ENCODE assay signal across 11 cellular contexts in genomic region chr2:17540813-17541513, GRCh38. TPM values are rescaled to one million over a fixed set of nuclear protein-coding genes. Genes with fewer than 3 reads are reported as not detected.
DNase-seq lines count a peak whose midpoint lies in the region; ATAC-seq and TF ChIP-seq lines count a peak whose summit lies in the region.
"Had no signal": no experiment of that assay in that cellular context is flagged by ENCODE, and none has a peak within 500 bp of the region (broad histone marks: within the 10 kb centered on the region; RNA-seq: fewer than 3 reads in every experiment).

No MANE protein-coding gene starts in this region.

- peaks cover 0 to 33% (median 25%) of the 10 kb centered on the region in 4 donors for H3K4me1 ChIP-seq in sigmoid colon

- TF ChIP-seq CTCF in WERI-Rb-1 (IDR thresholded peaks at IDR 0.05; ENCODE audit: low read depth, low read length) (no peak), glutamatergic neuron (IDR thresholded peaks at IDR 0.05; ENCODE audit: partially characterized antibody, unreplicated experiment) (no peak), sigmoid colon (IDR thresholded peaks at IDR 0.05) (no peak)

- H3K9me3 ChIP-seq in WERI-Rb-1 (ENCODE audit: severe bottlenecking) (no peaks in the 10 kb centered on the region), sigmoid colon (no peaks in the 10 kb centered on the region)

- TF ChIP-seq POLR2A in sigmoid colon (IDR thresholded peaks at IDR 0.05): no peak

- peaks cover 14% of the 10 kb centered on the region for H3K4me1 Mint-ChIP-seq in glutamatergic neuron (ENCODE audit: low read depth, unreplicated experiment)

- peak overlapping the region; percentile 62 for H3K27ac Mint-ChIP-seq in glutamatergic neuron (ENCODE audit: unreplicated experiment)

- H3K36me3 ChIP-seq in H7 (replicated peaks; ENCODE audit: control insufficient read depth, insufficient read depth, low read length): no peaks in the 10 kb centered on the region
- H3K36me3 ChIP-seq in WERI-Rb-1: no peaks in the 10 kb centered on the region
- H3K36me3 ChIP-seq in sigmoid colon: no peaks in the 10 kb centered on the region

- 2 to 4% methylated on average over 21 of the region's 21 CpGs for WGBS in sigmoid colon, 2 donors

- peaks cover 5% of the 10 kb centered on the region; the same call in 1 of the 2 replicates for H3K27me3 ChIP-seq in H7 (ENCODE audit: control insufficient read depth, insufficient read depth, low read length)
- no peaks in the 10 kb centered on the region for H3K27me3 ChIP-seq in WERI-Rb-1 (ENCODE audit: insufficient read depth, low read depth, severe bottlenecking)
- H3K27me3 ChIP-seq in sigmoid colon: peaks cover 0 to 26% (median 3%) of the 10 kb centered on the region in 3 donors

- no peaks in the 10 kb centered on the region for H3K36me3 Mint-ChIP-seq in glutamatergic neuron (ENCODE audit: unreplicated experiment)

- H3K27me3 Mint-ChIP-seq in glutamatergic neuron (ENCODE audit: unreplicated experiment): peaks cover 6% of the 10 kb centered on the region

- H3K27ac ChIP-seq in WERI-Rb-1 (no peak overlapping the region; the same call in 1 of the 2 replicates), sigmoid colon (peak overlapping the region; percentile 56 to 85 (median 74))
- H3K27ac ChIP-seq: HL-60 had no signal

- peak overlapping the region; percentile 95 for H3K4me3 Mint-ChIP-seq in glutamatergic neuron (ENCODE audit: unreplicated experiment)

- peaks cover 3% of the 10 kb centered on the region for H3K9me3 Mint-ChIP-seq in glutamatergic neuron (ENCODE audit: unreplicated experiment)

- DNase-seq in H7 (no peak), WERI-Rb-1 (no peak), glutamatergic neuron (no peak), sigmoid colon (no peak), CD1c-positive myeloid dendritic cell (ENCODE audit: extremely low spot score) (no peak)
- DNase-seq: stimulated activated CD4-positive, alpha-beta T cell treated with anti-CD3 and anti-CD28 coated beads, Interleukin-2, amount 100 ng/mL, for 24 hours; T-helper 2 cell had no signal

- no peak for TF ChIP-seq EP300 in sigmoid colon (IDR thresholded peaks at IDR 0.05)

- ATAC-seq in HG02852 (IDR thresholded peaks at IDR 0.05; ENCODE audit: unreplicated experiment): no peak
- ATAC-seq in GM19328 (IDR thresholded peaks at IDR 0.05; ENCODE audit: unreplicated experiment): no peak
- no peak for ATAC-seq in GM18520 (IDR thresholded peaks at IDR 0.05; ENCODE audit: unreplicated experiment)

- intact Hi-C loops in sigmoid colon (cut with DNase I): no loop called here

- H3K4me3 ChIP-seq in H7 (ENCODE audit: insufficient read depth, low read depth, low read length): peak overlapping the region; percentile 67
- H3K4me3 ChIP-seq in WERI-Rb-1 (ENCODE audit: low read depth, low read length): peak overlapping the region; percentile 75
- H3K4me3 ChIP-seq in sigmoid colon: peak overlapping the region; percentile 30 to 60 (median 51)

RNA-seq across cellular contexts. Expression of gene VSNL1, which starts 0.5 kb away (rescaled TPM):
- 32.8 and 34.8 TPM in 2 replicates for total RNA-seq in H7 (2014; rRNA removed; shearing (Covaris generic))
- total RNA-seq in glutamatergic neuron (ENCODE audit: unreplicated experiment) (6.1 TPM), sigmoid colon (1 to 10 TPM in 1 of 4 donors, under 1 TPM in 2, not detected in 1; 0.27 to 1.1 (median 0.36) TPM)
- polyA plus RNA-seq in sigmoid colon: 1 to 10 TPM in 2 of 3 donors, not detected in 1; 3.5 to 5.1 TPM

RNA-seq across cellular contexts. Expression of gene RAD51AP2, which starts 22.7 kb away (rescaled TPM):
- total RNA-seq in H7 (2014; rRNA removed; shearing (Covaris generic)): 0.10 and 0.15 TPM in 2 replicates
- total RNA-seq in glutamatergic neuron (ENCODE audit: unreplicated experiment): not detected
- under 1 TPM in 1 of 4 donors, not detected in 3; 0.16 TPM for total RNA-seq in sigmoid colon
- polyA plus RNA-seq in sigmoid colon: under 1 TPM in 1 of 3 donors, not detected in 2; 0.01 TPM
